ENCODE assay signal across 8 cellular contexts in the genomic region with DNA sequence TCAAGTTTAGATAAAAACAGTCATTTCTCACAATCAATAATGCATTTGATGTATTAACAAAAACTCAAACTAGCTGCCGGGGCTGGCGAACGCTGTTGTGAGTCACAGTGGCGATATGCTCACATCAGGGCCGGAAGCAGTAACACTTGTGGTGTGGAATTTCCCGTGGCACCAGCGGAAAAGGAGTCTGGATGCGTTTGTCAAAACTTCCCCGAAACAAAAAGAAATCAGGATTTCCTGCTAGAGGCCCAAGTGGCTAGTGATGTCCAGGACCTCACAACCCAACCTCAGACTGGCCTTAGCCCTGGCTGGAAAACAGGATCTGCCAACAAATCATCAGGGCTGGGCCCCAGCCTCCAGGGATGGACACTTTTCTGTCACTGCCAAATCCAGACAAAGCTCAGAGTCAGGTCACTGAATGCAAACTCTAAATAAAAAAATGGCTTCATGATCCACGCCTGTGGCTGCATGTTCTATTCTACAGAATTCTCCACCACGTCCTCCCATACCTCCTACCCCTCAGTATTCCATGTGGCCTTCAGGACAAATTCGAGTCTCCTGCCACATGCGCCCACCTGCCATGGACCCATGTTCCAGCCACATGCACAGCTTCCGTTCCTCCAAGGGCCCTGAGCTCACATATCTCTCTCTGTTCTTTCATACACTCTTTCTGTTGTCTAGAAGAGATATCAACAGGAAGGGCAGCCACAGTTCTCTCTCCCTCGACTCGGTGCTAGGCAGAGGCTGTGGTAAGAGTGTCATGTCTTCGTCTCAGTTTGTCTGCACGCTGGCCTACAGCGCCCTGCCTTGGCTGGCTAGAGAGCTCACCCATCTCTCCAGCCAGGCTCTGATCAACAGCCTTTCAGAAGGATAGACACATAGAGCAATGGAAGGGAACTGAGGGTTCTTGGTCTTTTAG. TPM values are rescaled to one million over a fixed set of nuclear protein-coding genes. Genes with fewer than 3 reads are reported as not detected.
DNase-seq lines count a peak whose midpoint lies in the region; ATAC-seq and TF ChIP-seq lines count a peak whose summit lies in the region.

No MANE protein-coding gene starts in this region.

- POLR2A ChIA-PET in activated CD8-positive, alpha-beta T cell treated with anti-CD3 and anti-CD28 coated beads, Interleukin-2, amount 10 ng/mL, durations not matched to agents 7 days and 5 days (lab: Charles Lee), result interaction anchor here (0.5 to 3.7 kb wide), 6 partner anchors 11 to 554 kb away, joined by 3 to 45 read pairs (median 4); a partner anchor contains a TSS

- H3K36me3 Mint-ChIP-seq in activated CD8-positive, alpha-beta T cell treated with anti-CD3 and anti-CD28 coated beads, Interleukin-2, amount 10 ng/mL, durations not matched to agents 7 days and 5 days (ENCODE audit: low read depth), result peaks cover 6% of the 10 kb centered on the region
- peaks cover 41% of the 10 kb centered on the region for H3K36me3 Mint-ChIP-seq in endothelial cell (ENCODE audit: low read depth, unreplicated experiment)

- H3K4me3 Mint-ChIP-seq in activated CD8-positive, alpha-beta T cell treated with anti-CD3 and anti-CD28 coated beads, Interleukin-2, amount 10 ng/mL, durations not matched to agents 7 days and 5 days, result peak overlapping the region; percentile 49
- H3K4me3 Mint-ChIP-seq in endothelial cell (ENCODE audit: unreplicated experiment), result peak overlapping the region; percentile 70

- peak; percentile 55 for ATAC-seq in HG02678 (IDR thresholded peaks at IDR 0.05; ENCODE audit: unreplicated experiment)
- peak; percentile 85 for ATAC-seq in activated CD8-positive, alpha-beta T cell treated with anti-CD3 and anti-CD28 coated beads, Interleukin-2, amount 10 ng/mL, durations not matched to agents 7 days and 5 days

- in situ Hi-C loops in ACHN (cut with HindIII; ENCODE audit: low pct_ligation_motif_present, low pct_unique_long_range_greater_than_20kb, low sequenced_read_pairs), result no loop called here

- peaks cover 62% of the 10 kb centered on the region for H3K4me1 Mint-ChIP-seq in activated CD8-positive, alpha-beta T cell treated with anti-CD3 and anti-CD28 coated beads, Interleukin-2, amount 10 ng/mL, durations not matched to agents 7 days and 5 days (ENCODE audit: low read depth)
- peaks cover 80% of the 10 kb centered on the region for H3K4me1 Mint-ChIP-seq in endothelial cell (ENCODE audit: unreplicated experiment)

- DNase-seq in activated CD8-positive, alpha-beta T cell treated with anti-CD3 and anti-CD28 coated beads, Interleukin-2, amount 10 ng/mL, durations not matched to agents 7 days and 5 days, result peak; percentile 83
- peak; percentile 64 for DNase-seq in endothelial cell (ENCODE audit: low spot score)
- peak; percentile 49 to 55 for DNase-seq in stimulated activated CD4-positive, alpha-beta T cell treated with anti-CD3 and anti-CD28 coated beads, Interleukin-1b, Interleukin-23, amount 100 ng/mL, for 1 hour (ENCODE audit: low read depth in 2 of 2)
- no peak for DNase-seq in DMS53 (lab: John Stamatoyannopoulos, UW)
- no peak for DNase-seq in ACHN
- DNase-seq in D341Med (ENCODE audit: low spot score), result no peak
- no peak for DNase-seq in foreskin fibroblast

- no peaks in the 10 kb centered on the region for H3K27me3 Mint-ChIP-seq in activated CD8-positive, alpha-beta T cell treated with anti-CD3 and anti-CD28 coated beads, Interleukin-2, amount 10 ng/mL, durations not matched to agents 7 days and 5 days (ENCODE audit: low read depth)
- H3K27me3 Mint-ChIP-seq in endothelial cell (ENCODE audit: unreplicated experiment), result peaks cover 23% of the 10 kb centered on the region

- no peak for TF ChIP-seq CTCF in endothelial cell (IDR thresholded peaks at IDR 0.05; ENCODE audit: unreplicated experiment)
- TF ChIP-seq CTCF in foreskin fibroblast (IDR thresholded peaks at IDR 0.05; ENCODE audit: low read depth, low read length), result no peak

- H3K9me3 Mint-ChIP-seq in activated CD8-positive, alpha-beta T cell treated with anti-CD3 and anti-CD28 coated beads, Interleukin-2, amount 10 ng/mL, durations not matched to agents 7 days and 5 days (ENCODE audit: insufficient read depth), result no peaks in the 10 kb centered on the region
- no peaks in the 10 kb centered on the region for H3K9me3 Mint-ChIP-seq in endothelial cell (ENCODE audit: unreplicated experiment)

- H3K4me3 ChIP-seq in foreskin fibroblast (ENCODE audit: low read depth in 1 of 2, low read length in 2 of 2), result no peak overlapping the region

- CTCF ChIA-PET in activated CD8-positive, alpha-beta T cell treated with anti-CD3 and anti-CD28 coated beads, Interleukin-2, amount 10 ng/mL, durations not matched to agents 7 days and 5 days (lab: Charles Lee), result interaction anchor here (0.6 to 4.3 kb wide), 29 partner anchors 9 to 379 kb away, joined by 3 to 45 read pairs (median 5); a partner anchor contains a TSS

- peak overlapping the region; percentile 95 for H3K27ac Mint-ChIP-seq in activated CD8-positive, alpha-beta T cell treated with anti-CD3 and anti-CD28 coated beads, Interleukin-2, amount 10 ng/mL, durations not matched to agents 7 days and 5 days
- peak overlapping the region; percentile 100 for H3K27ac Mint-ChIP-seq in endothelial cell (ENCODE audit: unreplicated experiment)

RNA-seq across cellular contexts. Expression of a gene that starts 35.4 kb away (rescaled TPM):
- 1 to 10 TPM; 6.9 to 8.0 TPM for total RNA-seq in activated CD8-positive, alpha-beta T cell treated with anti-CD3 and anti-CD28 coated beads, Interleukin-2, amount 10 ng/mL, durations not matched to agents 7 days and 5 days
- total RNA-seq in endothelial cell (ENCODE audit: unreplicated experiment), result 64.9 TPM

RNA-seq across cellular contexts. Expression of a gene that starts 43.1 kb away (rescaled TPM):
- under 1 TPM; 0.16 to 0.21 TPM for total RNA-seq in activated CD8-positive, alpha-beta T cell treated with anti-CD3 and anti-CD28 coated beads, Interleukin-2, amount 10 ng/mL, durations not matched to agents 7 days and 5 days
- 9.4 TPM for total RNA-seq in endothelial cell (ENCODE audit: unreplicated experiment)

Comparison
In these comparisons a context has a peak if more than half of its experiments do, and no peak if none do; other contexts are left out.
1. DNase-seq: peak in activated CD8-positive, alpha-beta T cell treated with anti-CD3 and anti-CD28 coated beads, Interleukin-2, amount 10 ng/mL, durations not matched to agents 7 days and 5 days (single experiment), endothelial cell (single experiment) and stimulated activated CD4-positive, alpha-beta T cell treated with anti-CD3 and anti-CD28 coated beads, Interleukin-1b, Interleukin-23, amount 100 ng/mL, for 1 hour (2 of 2); none in DMS53 (single experiment), ACHN (single experiment), D341Med (single experiment) and foreskin fibroblast (0 of 2).